1 cellular context compared by ENCODE assay signal in genomic region chr11:111932605-111932938, GRCh38.
TF ChIP-seq lines count a peak whose summit lies in the region.

No MANE protein-coding gene starts in this region.

TF ChIP-seq in IMR-90, 13 proteins besides CTCF, POLR2A, EP300 and RAD21:
- TF ChIP-seq CEBPB (IDR thresholded peaks at IDR 0.05; ENCODE audit: low read depth, low read length) (peak; percentile 21; the same call in 1 of the 2 replicates), FOS (IDR thresholded peaks at IDR 0.05; ENCODE audit: low read depth, low read length) (no peak)
